In genomic region chr9:13597427-13597826, GRCh38 we compare ENCODE assay signal across 15 cellular contexts.
DNase-seq lines count a peak whose midpoint lies in the region; ATAC-seq, FAIRE-seq and TF ChIP-seq lines count a peak whose summit lies in the region.
"Had no signal": no experiment of that assay in that cellular context is flagged by ENCODE, and none has a peak within 500 bp of the region (broad histone marks: within the 10 kb centered on the region; RNA-seq: fewer than 3 reads in every experiment).

No MANE protein-coding gene starts in this region.

- no peak overlapping the region for H4K91ac ChIP-seq in H1 (replicated peaks; ENCODE audit: insufficient read length, low read length)

- H2BK120ac ChIP-seq in H1 (replicated peaks; ENCODE audit: low read depth, low read length) (no peak overlapping the region), mesendoderm (ENCODE audit: low read depth, low read length) (no peak overlapping the region)

- H3K9ac ChIP-seq in H1 (replicated peaks in 1 of 4; ENCODE audit: extremely low read depth in 1 of 4, low read depth in 3 of 4, low read length in 3 of 4) (no peak overlapping the region), mesendoderm (ENCODE audit: low read length) (no peak overlapping the region)
- H3K9ac ChIP-seq: BLaER1 treated with 17β-estradiol and CSF1 and Interleukin-3, amounts not matched to agents 10 nM and 100 nM; GM23248 had no signal

- H3K9me3 ChIP-seq in left ventricle myocardium inferior (replicated peaks) (peaks cover 13% of the 10 kb centered on the region), right cardiac atrium (ENCODE audit: control insufficient read depth, low read length) (no peaks in the 10 kb centered on the region), H1 (ENCODE audit: insufficient read depth in 2 of 2, low read depth in 1 of 2, low read length in 1 of 2) (no peaks in the 10 kb centered on the region)

- H4K8ac ChIP-seq in H1 (ENCODE audit: extremely low read depth, insufficient read depth, low read length) = no peak overlapping the region
- H4K8ac ChIP-seq in mesendoderm (ENCODE audit: low read depth, low read length) = no peak overlapping the region

- ATAC-seq in right cardiac atrium = no peak

- TF ChIP-seq CTCF in left ventricle myocardium inferior (IDR thresholded peaks at IDR 0.05; ENCODE audit: borderline replicate concordance) = no peak
- TF ChIP-seq CTCF in H1 (IDR thresholded peaks at IDR 0.05; ENCODE audit: control extremely low read depth in 1 of 3, insufficient read depth in 1 of 3, low read depth in 1 of 3, low read length in 3 of 3) = no peak

- H2BK20ac ChIP-seq in H1 (ENCODE audit: low read length) = no peak overlapping the region

- FAIRE-seq in H1 (lab: Jason Lieb, UNC) (peak; percentile 66), GM12892 (lab: Jason Lieb, UNC) (no peak)

- H4K5ac ChIP-seq in H1 (ENCODE audit: insufficient read length, low read depth, low read length) = peak overlapping the region; percentile 83
- no peak overlapping the region for H4K5ac ChIP-seq in mesendoderm (ENCODE audit: low read length)

- CTCF ChIA-PET in H1 (lab: Charles Lee; ENCODE audit: partially characterized antibody) = interaction anchor here (0.7 to 1.4 kb wide), 4 partner anchors 91 to 1446 kb away, joined by 3 to 4 read pairs (median 3); no protein-coding TSS in a partner anchor

- H2AK5ac ChIP-seq in H1 (ENCODE audit: low read depth, low read length) = no peak overlapping the region
- H2AK5ac ChIP-seq in mesendoderm (ENCODE audit: low read length) = no peak overlapping the region

- H3K79me2 ChIP-seq in H1 (ENCODE audit: control insufficient read depth in 1 of 2, insufficient read depth in 2 of 2, low read length in 2 of 2) (no peaks in the 10 kb centered on the region), mesendoderm (ENCODE audit: control insufficient read depth, insufficient read depth, low read length) (no peaks in the 10 kb centered on the region)

- no peaks in the 10 kb centered on the region for H3K23me2 ChIP-seq in H1 (ENCODE audit: low read depth, low read length)

- no peaks in the 10 kb centered on the region for H4K20me1 ChIP-seq in H1 (replicated peaks in 1 of 2; ENCODE audit: control insufficient read depth in 1 of 2, insufficient read depth in 2 of 2, low read length in 2 of 2)
- H4K20me1 ChIP-seq: BLaER1 treated with 17β-estradiol and CSF1 and Interleukin-3, amounts not matched to agents 10 nM and 100 nM had no signal

- H2BK15ac ChIP-seq in H1 (ENCODE audit: low read length) (no peak overlapping the region), mesendoderm (replicated peaks; ENCODE audit: low read depth) (no peak overlapping the region)

- H3K18ac ChIP-seq in H1 (ENCODE audit: extremely low read depth, low read length) (no peak overlapping the region), mesendoderm (ENCODE audit: low read length) (peak overlapping the region; percentile 18)

- TF ChIP-seq EP300 in H1 (IDR thresholded peaks at IDR 0.05; ENCODE audit: borderline replicate concordance in 1 of 2, low read depth in 2 of 2, low read length in 2 of 2) = no peak

- H3K79me1 ChIP-seq in H1 (ENCODE audit: low read depth, low read length) = no peaks in the 10 kb centered on the region
- H3K79me1 ChIP-seq in mesendoderm (ENCODE audit: low read length) = no peaks in the 10 kb centered on the region

- H3K27me3 ChIP-seq in left ventricle myocardium inferior (ENCODE audit: low read depth) (no peaks in the 10 kb centered on the region), right cardiac atrium (ENCODE audit: control insufficient read depth, insufficient read depth) (no peaks in the 10 kb centered on the region), H1 (replicated peaks in 1 of 4; ENCODE audit: control insufficient read depth in 3 of 4, extremely low read depth in 1 of 4, insufficient read depth in 3 of 4, low read length in 3 of 4) (no peaks in the 10 kb centered on the region), mesendoderm (ENCODE audit: insufficient read depth, low read length, poor library complexity) (no peaks in the 10 kb centered on the region), H7 (ENCODE audit: control insufficient read depth, insufficient read depth, low read length) (no peaks in the 10 kb centered on the region)
- H3K27me3 ChIP-seq: BLaER1 treated with 17β-estradiol and CSF1 and Interleukin-3, amounts not matched to agents 10 nM and 100 nM had no signal

- H3K4me1 ChIP-seq in left ventricle myocardium inferior (peaks cover 17% of the 10 kb centered on the region), right cardiac atrium (ENCODE audit: control insufficient read depth, insufficient read depth, low read length) (no peaks in the 10 kb centered on the region), H1 (replicated peaks in 1 of 4; ENCODE audit: control insufficient read depth in 3 of 4, insufficient read depth in 4 of 4, low read length in 3 of 4) (peaks cover 0 to 9% (median 2%) of the 10 kb centered on the region in 4 experiments; a peak in 3 of 7 replicates), mesendoderm (ENCODE audit: control insufficient read depth, low read depth, low read length) (no peaks in the 10 kb centered on the region)

- DNase-seq in left ventricle myocardium inferior (no peak), right cardiac atrium (no peak), H1 (ENCODE audit: low read depth in 1 of 2, low spot score in 2 of 2) (no peak), mesendoderm (peak; percentile 25), GM12892 (ENCODE audit: insufficient read length) (no peak), H7 (no peak), erythroblast (lab: John Stamatoyannopoulos, UW) (no peak)
- DNase-seq: ACHN; CD4-positive, CD25-positive, alpha-beta regulatory T cell; DMS53; GF-D8; GM23248; HCEC 1CT; HFFc6 had no signal

- no peak overlapping the region for H2BK12ac ChIP-seq in H1 (ENCODE audit: low read depth, low read length)

- H3K27ac ChIP-seq in left ventricle myocardium inferior (replicated peaks) (peak overlapping the region; percentile 12), right cardiac atrium (ENCODE audit: low read length) (no peak overlapping the region), H1 (ENCODE audit: low read depth, low read length) (no peak overlapping the region), mesendoderm (ENCODE audit: low read depth, low read length) (no peak overlapping the region)
- H3K27ac ChIP-seq: BLaER1 treated with 17β-estradiol and CSF1 and Interleukin-3, amounts not matched to agents 10 nM and 100 nM; GM23248 had no signal

- H3K14ac ChIP-seq in H1 (ENCODE audit: insufficient read length) = no peak overlapping the region

- H2BK5ac ChIP-seq in H1 (ENCODE audit: low read depth, low read length) = no peak overlapping the region
- no peak overlapping the region for H2BK5ac ChIP-seq in mesendoderm (ENCODE audit: low read length)

- H3K23ac ChIP-seq in H1 (ENCODE audit: insufficient read length) (no peak overlapping the region), mesendoderm (ENCODE audit: low read length) (no peak overlapping the region)

- no peak for TF ChIP-seq POLR2A in H1 (IDR thresholded peaks at IDR 0.05; ENCODE audit: control extremely low read depth in 1 of 2, low read depth in 2 of 2, low read length in 2 of 2)
- TF ChIP-seq POLR2A in GM12892 (IDR thresholded peaks at IDR 0.05; ENCODE audit: low read depth, low read length) = no peak
- TF ChIP-seq POLR2A in erythroblast (IDR thresholded peaks at IDR 0.05; ENCODE audit: low read length) = no peak

- H2AFZ ChIP-seq in H1 (ENCODE audit: low read length) = no peak overlapping the region
- H2AFZ ChIP-seq: GM23248 had no signal

- intact Hi-C loops in left ventricle myocardium inferior (cut with micrococcal nuclease) = no loop called here
- intact Hi-C loops in right cardiac atrium (cut with DNase I) = no loop called here

- POLR2A ChIA-PET in H1 (lab: Charles Lee; ENCODE audit: partially characterized antibody) = no interaction called here

- 91% methylated on average over 5 of the region's 5 CpGs for WGBS in right cardiac atrium
- WGBS in H1 (ENCODE audit: extremely low coverage in 1 of 2, insufficient coverage in 1 of 2, insufficient read length in 1 of 2, insufficient replicate concordance in 2 of 2, low coverage in 1 of 2, low lambda C conversion rate in 2 of 2, missing lambda C conversion rate in 1 of 2), 2 experiments = 45% methylated on average over 5 of the region's 5 CpGs; no CpG with 5 or more reads in 1 of the 2 experiments
- no CpG with 5 or more reads among the region's 5 CpGs for WGBS in mesendoderm (ENCODE audit: extremely low coverage, insufficient coverage, low lambda C conversion rate)

- H3K4me2 ChIP-seq in H1 (ENCODE audit: insufficient read depth in 1 of 2, low read depth in 2 of 2, low read length in 2 of 2) (0 out of 4 replicates have a peak overlapping the region, but pooled peaks of 1 of the 2 experiments have one; percentile 5), mesendoderm (ENCODE audit: low read length) (no peak overlapping the region)

- no peak overlapping the region for H3K4ac ChIP-seq in H1 (replicated peaks; ENCODE audit: insufficient read length, low read depth, low read length)
- no peak overlapping the region for H3K4ac ChIP-seq in mesendoderm (ENCODE audit: low read depth, low read length)

- H3K4me3 ChIP-seq in left ventricle myocardium inferior (no peak overlapping the region), right cardiac atrium (ENCODE audit: low read length) (no peak overlapping the region), H1 (ENCODE audit: extremely low read depth in 1 of 4, insufficient read depth in 2 of 4, low read depth in 3 of 4, low read length in 4 of 4) (no peak overlapping the region), mesendoderm (ENCODE audit: low read length) (no peak overlapping the region), H7 (ENCODE audit: insufficient read depth, low read depth, low read length) (no peak overlapping the region)
- H3K4me3 ChIP-seq: BLaER1 treated with 17β-estradiol and CSF1 and Interleukin-3, amounts not matched to agents 10 nM and 100 nM; GM23248 had no signal

- H3K56ac ChIP-seq in H1 (replicated peaks; ENCODE audit: insufficient read length, low read depth, low read length) = no peak overlapping the region
- H3K56ac ChIP-seq in mesendoderm (ENCODE audit: low read length) = no peak overlapping the region

- no peak for TF ChIP-seq RAD21 in H1 (IDR thresholded peaks at IDR 0.05 in 1 of 2, conservative IDR thresholded peaks at IDR 0.05 in 1 of 2; ENCODE audit: low read depth in 2 of 2, low read length in 2 of 2)

- H3K36me3 ChIP-seq in left ventricle myocardium inferior = no peaks in the 10 kb centered on the region
- no peaks in the 10 kb centered on the region for H3K36me3 ChIP-seq in H1 (ENCODE audit: control insufficient read depth in 2 of 4, insufficient read depth in 4 of 4, low read length in 3 of 4)
- H3K36me3 ChIP-seq in mesendoderm (ENCODE audit: control insufficient read depth, insufficient read depth, low read length) = no peaks in the 10 kb centered on the region
- no peaks in the 10 kb centered on the region for H3K36me3 ChIP-seq in H7 (replicated peaks; ENCODE audit: control insufficient read depth, insufficient read depth, low read length)
- H3K36me3 ChIP-seq: BLaER1 treated with 17β-estradiol and CSF1 and Interleukin-3, amounts not matched to agents 10 nM and 100 nM had no signal

TF ChIP-seq in H1, 55 proteins besides CTCF, POLR2A, EP300 and RAD21 (continues in another document):
- TF ChIP-seq TEAD4 (IDR thresholded peaks at IDR 0.05; ENCODE audit: low read depth, low read length) (peak; percentile 23; the same call in 1 of the 2 replicates), KDM4A (IDR thresholded peaks at IDR 0.05; ENCODE audit: low read depth, low read length, severe bottlenecking) (no peak), RNF2 (IDR thresholded peaks at IDR 0.05; ENCODE audit: borderline replicate concordance, low read depth, low read length, missing control alignments, poor library complexity, severe bottlenecking) (no peak)
